26 cellular contexts compared by ENCODE assay signal in the genomic region with DNA sequence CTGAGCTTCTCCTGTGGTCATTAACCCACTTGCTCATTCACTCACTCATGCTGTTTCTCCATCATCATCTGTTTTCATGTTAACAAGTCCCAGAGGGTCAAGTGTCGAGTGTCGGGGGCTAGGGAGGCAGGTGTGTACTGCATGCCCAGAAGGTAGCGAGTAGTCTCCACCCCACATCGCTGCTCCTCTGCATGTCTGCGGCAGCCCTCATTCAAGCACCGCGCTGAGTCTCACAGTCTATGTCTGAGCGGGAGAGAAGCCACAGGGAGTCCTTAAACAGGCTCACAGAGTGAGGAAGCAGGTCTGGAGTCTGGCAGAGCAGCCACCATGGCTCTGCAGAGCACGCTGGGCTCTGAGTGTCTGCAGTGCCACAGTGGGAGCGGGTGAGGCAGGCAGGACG.
"Had no signal": no experiment of that assay in that cellular context is flagged by ENCODE, and none has a peak within 500 bp of the region (broad histone marks: within the 10 kb centered on the region; RNA-seq: fewer than 3 reads in every experiment).

No MANE protein-coding gene starts in this region.

- H3K27ac Mint-ChIP-seq: activated CD4-positive, alpha-beta memory T cell treated with anti-CD3 and anti-CD28 coated beads, Interleukin-2, amount 10 ng/mL, durations not matched to agents 7 days and 5 days; activated CD4-positive, alpha-beta T cell treated with anti-CD3 and anti-CD28 coated beads, Interleukin-2, amount 10 ng/mL, durations not matched to agents 7 days and 5 days; stimulated activated naive B cell treated with anti-CD40 and anti-IgM and Interleukin-4, amounts not matched to agents 10 μg/mL and 1 μg/mL and 100 μg/mL, for 72 hours had no signal

- H3K27me3 ChIP-seq: body of pancreas, cardiac muscle cell, testis had no signal

- FAIRE-seq: frontal cortex, urothelium cell line had no signal

- H3K4me1 Mint-ChIP-seq: activated CD4-positive, alpha-beta T cell treated with anti-CD3 and anti-CD28 coated beads, Interleukin-2, amount 10 ng/mL, durations not matched to agents 7 days and 5 days; naive thymus-derived CD8-positive, alpha-beta T cell; stimulated activated naive B cell treated with anti-CD40 and anti-IgM and Interleukin-4, amounts not matched to agents 10 μg/mL and 1 μg/mL and 100 μg/mL, for 72 hours had no signal

- H3K27ac ChIP-seq: body of pancreas, cardiac muscle cell, testis had no signal

- H3K27me3 Mint-ChIP-seq: activated CD4-positive, alpha-beta memory T cell treated with anti-CD3 and anti-CD28 coated beads, Interleukin-2, amount 10 ng/mL, durations not matched to agents 7 days and 5 days; activated CD4-positive, alpha-beta T cell treated with anti-CD3 and anti-CD28 coated beads, Interleukin-2, amount 10 ng/mL, durations not matched to agents 7 days and 5 days; activated T-cell treated with anti-CD3 and anti-CD28 coated beads, Interleukin-2, amount 50 U/mL, for 24 hours; naive thymus-derived CD8-positive, alpha-beta T cell; stimulated activated naive B cell treated with anti-CD40 and anti-IgM and Interleukin-4, amounts not matched to agents 10 μg/mL and 1 μg/mL and 100 μg/mL, for 72 hours had no signal

- H3K4me1 ChIP-seq: body of pancreas, testis had no signal

- H3K4me3 Mint-ChIP-seq: activated CD4-positive, alpha-beta memory T cell treated with anti-CD3 and anti-CD28 coated beads, Interleukin-2, amount 10 ng/mL, durations not matched to agents 7 days and 5 days; activated CD4-positive, alpha-beta T cell treated with anti-CD3 and anti-CD28 coated beads, Interleukin-2, amount 10 ng/mL, durations not matched to agents 7 days and 5 days; activated T-cell treated with anti-CD3 and anti-CD28 coated beads, Interleukin-2, amount 50 U/mL, for 24 hours; naive thymus-derived CD8-positive, alpha-beta T cell; neural crest cell; stimulated activated naive B cell treated with anti-CD40 and anti-IgM and Interleukin-4, amounts not matched to agents 10 μg/mL and 1 μg/mL and 100 μg/mL, for 72 hours had no signal

- H3K9me3 ChIP-seq: body of pancreas, testis had no signal

- DNase-seq: activated CD4-positive, alpha-beta memory T cell treated with anti-CD3 and anti-CD28 coated beads, Interleukin-2, amount 10 ng/mL, durations not matched to agents 7 days and 5 days; activated CD4-positive, alpha-beta T cell treated with anti-CD3 and anti-CD28 coated beads for 1 hour; activated CD4-positive, alpha-beta T cell treated with anti-CD3 and anti-CD28 coated beads, Interleukin-2, amount 10 ng/mL, durations not matched to agents 7 days and 5 days; activated CD8-positive, alpha-beta memory T cell treated with anti-CD3 and anti-CD28 coated beads, Interleukin-2, amount 50 U/mL, for 48 hours; activated gamma-delta T cell; activated T-cell treated with anti-CD3 and anti-CD28 coated beads, Interleukin-2, amount 50 U/mL, for 24 hours; body of pancreas; dermis blood vessel endothelial cell; effector CD4-positive, alpha-beta T cell; islet precursor cell; left ventricle myocardium superior; midbrain; naive thymus-derived CD8-positive, alpha-beta T cell; occipital lobe; right cardiac atrium; stimulated activated CD4-positive, alpha-beta T cell treated with anti-CD3 and anti-CD28 coated beads, Interleukin-15, amount 100 ng/mL, for 24 hours; stimulated activated CD4-positive, alpha-beta T cell treated with anti-CD3 and anti-CD28 coated beads, Interleukin-2, amount 100 ng/mL, for 24 hours; stimulated activated naive B cell treated with anti-CD40 and anti-IgM and Interleukin-4, amounts not matched to agents 10 μg/mL and 1 μg/mL and 100 μg/mL, for 72 hours; T-helper 2 cell; testis; trophoblast cell had no signal

- ATAC-seq: activated naive CD4-positive, alpha-beta T cell treated with anti-CD3 and anti-CD28 coated beads, Interleukin-2, amount 50 U/mL, for 72 hours; body of pancreas; left ventricle myocardium superior; naive thymus-derived CD8-positive, alpha-beta T cell; right cardiac atrium; stimulated activated naive B cell treated with anti-CD40 and anti-IgM and Interleukin-4, amounts not matched to agents 10 μg/mL and 1 μg/mL and 100 μg/mL, for 72 hours had no signal

- H3K9me3 Mint-ChIP-seq: activated CD4-positive, alpha-beta memory T cell treated with anti-CD3 and anti-CD28 coated beads, Interleukin-2, amount 10 ng/mL, durations not matched to agents 7 days and 5 days; activated CD4-positive, alpha-beta T cell treated with anti-CD3 and anti-CD28 coated beads, Interleukin-2, amount 10 ng/mL, durations not matched to agents 7 days and 5 days; activated naive CD4-positive, alpha-beta T cell treated with anti-CD3 and anti-CD28 coated beads, Interleukin-2, amount 50 U/mL, for 72 hours; activated T-cell treated with anti-CD3 and anti-CD28 coated beads, Interleukin-2, amount 50 U/mL, for 24 hours; naive thymus-derived CD8-positive, alpha-beta T cell; neural crest cell; stimulated activated naive B cell treated with anti-CD40 and anti-IgM and Interleukin-4, amounts not matched to agents 10 μg/mL and 1 μg/mL and 100 μg/mL, for 72 hours had no signal

- H3K4me3 ChIP-seq: body of pancreas, cardiac muscle cell, testis had no signal
